1 cellular context compared by ENCODE assay signal in the genomic region with DNA sequence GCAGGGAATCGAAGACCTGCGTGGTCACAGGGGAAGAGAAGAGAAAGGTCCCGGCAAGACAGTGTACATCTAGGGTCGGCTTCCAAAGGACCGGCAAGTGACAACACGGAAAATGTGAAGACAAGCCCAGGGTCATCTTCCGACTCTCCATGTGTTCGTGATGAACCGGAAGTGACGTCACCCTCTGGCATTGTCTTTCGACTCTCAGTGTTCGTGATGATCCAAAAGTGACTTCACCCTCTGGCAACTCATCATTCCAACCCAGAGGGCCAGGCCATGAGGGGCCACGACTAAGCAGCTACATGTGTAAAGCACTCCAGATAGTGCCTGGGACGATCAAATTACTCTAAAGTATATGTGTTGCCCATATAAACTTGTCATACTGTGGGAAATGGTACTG.
A peak's percentile ranks its signal among the peaks of the same experiment; 100 is the strongest.
TF ChIP-seq lines count a peak whose summit lies in the region.

No MANE protein-coding gene starts in this region.

TF ChIP-seq in K562, 482 proteins besides CTCF, POLR2A, EP300 and RAD21 (continued from another document):
- TF ChIP-seq ATF1 (CRISPR knock-in tag; IDR thresholded peaks at IDR 0.05) = no peak
- TF ChIP-seq ATF1 (tag; IDR thresholded peaks at IDR 0.05) = peak; percentile 76
- peak; percentile 32; the same call in 1 of the 2 replicates for TF ChIP-seq ETV1 (tag; conservative IDR thresholded peaks at IDR 0.05; ENCODE audit: low read depth)
- peak; percentile 64; the same call in 1 of the 2 replicates for TF ChIP-seq GABPB1 (CRISPR knock-in tag; IDR thresholded peaks at IDR 0.05)
- TF ChIP-seq, protein P1, sequence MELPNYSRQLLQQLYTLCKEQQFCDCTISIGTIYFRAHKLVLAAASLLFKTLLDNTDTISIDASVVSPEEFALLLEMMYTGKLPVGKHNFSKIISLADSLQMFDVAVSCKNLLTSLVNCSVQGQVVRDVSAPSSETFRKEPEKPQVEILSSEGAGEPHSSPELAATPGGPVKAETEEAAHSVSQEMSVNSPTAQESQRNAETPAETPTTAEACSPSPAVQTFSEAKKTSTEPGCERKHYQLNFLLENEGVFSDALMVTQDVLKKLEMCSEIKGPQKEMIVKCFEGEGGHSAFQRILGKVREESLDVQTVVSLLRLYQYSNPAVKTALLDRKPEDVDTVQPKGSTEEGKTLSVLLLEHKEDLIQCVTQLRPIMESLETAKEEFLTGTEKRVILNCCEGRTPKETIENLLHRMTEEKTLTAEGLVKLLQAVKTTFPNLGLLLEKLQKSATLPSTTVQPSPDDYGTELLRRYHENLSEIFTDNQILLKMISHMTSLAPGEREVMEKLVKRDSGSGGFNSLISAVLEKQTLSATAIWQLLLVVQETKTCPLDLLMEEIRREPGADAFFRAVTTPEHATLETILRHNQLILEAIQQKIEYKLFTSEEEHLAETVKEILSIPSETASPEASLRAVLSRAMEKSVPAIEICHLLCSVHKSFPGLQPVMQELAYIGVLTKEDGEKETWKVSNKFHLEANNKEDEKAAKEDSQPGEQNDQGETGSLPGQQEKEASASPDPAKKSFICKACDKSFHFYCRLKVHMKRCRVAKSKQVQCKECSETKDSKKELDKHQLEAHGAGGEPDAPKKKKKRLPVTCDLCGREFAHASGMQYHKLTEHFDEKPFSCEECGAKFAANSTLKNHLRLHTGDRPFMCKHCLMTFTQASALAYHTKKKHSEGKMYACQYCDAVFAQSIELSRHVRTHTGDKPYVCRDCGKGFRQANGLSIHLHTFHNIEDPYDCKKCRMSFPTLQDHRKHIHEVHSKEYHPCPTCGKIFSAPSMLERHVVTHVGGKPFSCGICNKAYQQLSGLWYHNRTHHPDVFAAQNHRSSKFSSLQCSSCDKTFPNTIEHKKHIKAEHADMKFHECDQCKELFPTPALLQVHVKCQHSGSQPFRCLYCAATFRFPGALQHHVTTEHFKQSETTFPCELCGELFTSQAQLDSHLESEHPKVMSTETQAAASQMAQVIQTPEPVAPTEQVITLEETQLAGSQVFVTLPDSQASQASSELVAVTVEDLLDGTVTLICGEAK (IDR thresholded peaks at IDR 0.05) = 0 out of 2 replicates have a peak, but pooled peaks have one; percentile 26
- TF ChIP-seq, protein P1 (CRISPR knock-in tag; IDR thresholded peaks at IDR 0.05) = no peak
- peak; percentile 64; the same call in 1 of the 2 replicates for TF ChIP-seq ATF7 (IDR thresholded peaks at IDR 0.05)
- TF ChIP-seq CREM (IDR thresholded peaks at IDR 0.05; ENCODE audit: low read depth) = peak; percentile 81
- no peak for TF ChIP-seq NR4A1 (CRISPR knock-in tag; IDR thresholded peaks at IDR 0.05)
- TF ChIP-seq NR4A1 (tag; IDR thresholded peaks at IDR 0.05) = no peak
TF ChIP-seq in K562: peak in this region for 12.
